ENCODE assay signal across 1 cellular context in the genomic region with DNA sequence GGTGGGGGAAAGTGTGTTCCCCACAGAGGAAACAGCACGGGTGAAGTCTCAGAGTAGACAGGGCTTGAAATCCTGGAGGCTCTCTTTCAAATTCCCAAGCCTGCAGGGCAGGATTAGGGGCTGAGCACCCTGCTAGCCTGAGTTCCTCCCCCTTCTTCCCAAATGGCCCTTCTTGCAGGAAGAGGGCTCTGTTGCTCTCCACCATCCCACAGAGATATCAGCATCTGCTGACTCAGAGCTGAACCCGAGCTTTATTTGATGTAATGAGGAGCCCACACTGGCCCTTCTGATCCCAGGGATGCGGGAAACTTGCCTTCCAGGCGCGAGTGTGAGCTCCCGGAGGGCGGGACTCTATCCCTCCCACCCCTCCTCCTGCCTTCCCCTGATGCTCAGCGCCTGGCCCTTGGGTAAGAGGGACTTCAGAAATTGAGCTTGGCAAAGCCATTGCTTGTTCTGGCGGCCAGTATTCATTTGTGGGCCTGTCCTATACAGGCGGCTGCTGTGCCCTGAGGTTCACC.
TF ChIP-seq lines count a peak whose summit lies in the region.

No MANE protein-coding gene starts in this region.

TF ChIP-seq in SK-N-SH, 30 proteins besides CTCF, POLR2A, EP300 and RAD21 (continued from another document):
- TF ChIP-seq, protein P1, sequence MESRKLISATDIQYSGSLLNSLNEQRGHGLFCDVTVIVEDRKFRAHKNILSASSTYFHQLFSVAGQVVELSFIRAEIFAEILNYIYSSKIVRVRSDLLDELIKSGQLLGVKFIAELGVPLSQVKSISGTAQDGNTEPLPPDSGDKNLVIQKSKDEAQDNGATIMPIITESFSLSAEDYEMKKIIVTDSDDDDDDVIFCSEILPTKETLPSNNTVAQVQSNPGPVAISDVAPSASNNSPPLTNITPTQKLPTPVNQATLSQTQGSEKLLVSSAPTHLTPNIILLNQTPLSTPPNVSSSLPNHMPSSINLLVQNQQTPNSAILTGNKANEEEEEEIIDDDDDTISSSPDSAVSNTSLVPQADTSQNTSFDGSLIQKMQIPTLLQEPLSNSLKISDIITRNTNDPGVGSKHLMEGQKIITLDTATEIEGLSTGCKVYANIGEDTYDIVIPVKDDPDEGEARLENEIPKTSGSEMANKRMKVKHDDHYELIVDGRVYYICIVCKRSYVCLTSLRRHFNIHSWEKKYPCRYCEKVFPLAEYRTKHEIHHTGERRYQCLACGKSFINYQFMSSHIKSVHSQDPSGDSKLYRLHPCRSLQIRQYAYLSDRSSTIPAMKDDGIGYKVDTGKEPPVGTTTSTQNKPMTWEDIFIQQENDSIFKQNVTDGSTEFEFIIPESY (IDR thresholded peaks at IDR 0.05; ENCODE audit: borderline replicate concordance, low read depth): no peak
- TF ChIP-seq SMC3 (IDR thresholded peaks at IDR 0.05; ENCODE audit: low read depth, low read length) (no peak; the same call in 1 of the 2 replicates), POLR2AphosphoS5 (IDR thresholded peaks at IDR 0.05; ENCODE audit: low read depth, low read length) (peak; percentile 67), TAF1 (IDR thresholded peaks at IDR 0.05; ENCODE audit: borderline replicate concordance, low read depth, low read length) (no peak), ELF1 (IDR thresholded peaks at IDR 0.05) (no peak), RCOR1 (IDR thresholded peaks at IDR 0.05; ENCODE audit: low read length) (no peak), FOXJ3 (CRISPR knock-in tag; IDR thresholded peaks at IDR 0.05) (no peak)
- TF ChIP-seq, protein P2, sequence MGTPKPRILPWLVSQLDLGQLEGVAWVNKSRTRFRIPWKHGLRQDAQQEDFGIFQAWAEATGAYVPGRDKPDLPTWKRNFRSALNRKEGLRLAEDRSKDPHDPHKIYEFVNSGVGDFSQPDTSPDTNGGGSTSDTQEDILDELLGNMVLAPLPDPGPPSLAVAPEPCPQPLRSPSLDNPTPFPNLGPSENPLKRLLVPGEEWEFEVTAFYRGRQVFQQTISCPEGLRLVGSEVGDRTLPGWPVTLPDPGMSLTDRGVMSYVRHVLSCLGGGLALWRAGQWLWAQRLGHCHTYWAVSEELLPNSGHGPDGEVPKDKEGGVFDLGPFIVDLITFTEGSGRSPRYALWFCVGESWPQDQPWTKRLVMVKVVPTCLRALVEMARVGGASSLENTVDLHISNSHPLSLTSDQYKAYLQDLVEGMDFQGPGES (IDR thresholded peaks at IDR 0.05; ENCODE audit: low read depth, low read length): no peak
- TF ChIP-seq, protein P3, sequence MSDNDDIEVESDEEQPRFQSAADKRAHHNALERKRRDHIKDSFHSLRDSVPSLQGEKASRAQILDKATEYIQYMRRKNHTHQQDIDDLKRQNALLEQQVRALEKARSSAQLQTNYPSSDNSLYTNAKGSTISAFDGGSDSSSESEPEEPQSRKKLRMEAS (IDR thresholded peaks at IDR 0.05; ENCODE audit: low read depth): 0 out of 2 replicates have a peak, but pooled peaks have one; percentile 38
TF ChIP-seq in SK-N-SH: peak in this region for 5.
